8 cellular contexts compared by ENCODE assay signal in the genomic region with DNA sequence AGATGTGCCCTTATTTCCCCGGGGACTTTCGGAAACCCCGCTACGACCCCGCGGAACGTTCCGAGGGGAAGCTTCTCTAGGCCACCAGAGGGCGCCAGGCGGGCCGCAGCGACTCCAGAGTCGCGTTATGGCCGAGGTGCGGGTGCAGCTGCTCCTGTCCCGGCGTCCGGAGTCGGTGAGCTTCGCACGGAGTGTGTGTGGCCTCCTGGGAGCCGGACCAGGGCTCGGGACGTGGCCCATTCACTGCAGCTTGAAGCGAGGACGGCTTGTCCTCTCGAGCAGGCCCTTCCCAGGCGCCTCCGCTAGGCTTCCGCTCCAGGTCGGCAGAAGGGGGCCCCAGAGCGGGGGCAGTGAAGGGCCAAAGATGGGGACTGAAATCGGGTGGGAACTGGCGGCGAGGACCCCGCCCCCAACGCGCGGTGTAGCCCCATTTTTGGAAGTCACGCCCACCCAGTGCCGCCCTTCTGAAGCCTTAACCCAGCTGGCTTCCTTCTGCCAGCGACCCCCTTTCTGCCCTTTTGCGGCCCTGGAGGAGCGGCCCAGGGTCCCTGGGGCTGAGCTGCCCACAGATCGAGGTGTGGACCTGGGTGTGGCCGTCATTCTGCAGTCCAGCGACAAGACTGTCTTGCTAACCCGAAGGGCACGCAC. TPM values are rescaled to one million over a fixed set of nuclear protein-coding genes. Genes with fewer than 3 reads are reported as not detected.
DNase-seq lines count a peak whose midpoint lies in the region; ATAC-seq, FAIRE-seq and TF ChIP-seq lines count a peak whose summit lies in the region.

A gene with protein sequence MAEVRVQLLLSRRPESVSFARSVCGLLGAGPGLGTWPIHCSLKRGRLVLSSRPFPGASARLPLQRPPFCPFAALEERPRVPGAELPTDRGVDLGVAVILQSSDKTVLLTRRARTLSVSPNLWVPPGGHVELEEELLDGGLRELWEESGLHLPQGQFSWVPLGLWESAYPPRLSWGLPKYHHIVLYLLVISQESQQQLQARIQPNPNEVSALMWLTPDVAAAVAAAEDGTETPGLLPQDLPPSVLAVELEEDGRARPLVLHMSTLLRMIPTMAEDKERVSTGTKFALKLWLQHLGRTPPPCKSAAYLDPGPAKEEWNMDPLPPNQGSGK (plus strand): TSS at position 117 of the 648 bp plus-strand sequence. CDS start 11 bp downstream, at position 128.

- peaks cover 54% of the 10 kb centered on the region for H3K36me3 ChIP-seq in KOPT-K1 (ENCODE audit: insufficient read depth, low read length)
- H3K36me3 ChIP-seq in SJSA1: peaks cover 68% of the 10 kb centered on the region
- peaks cover 0 to 38% (median 15%) of the 10 kb centered on the region in 3 donors for H3K36me3 ChIP-seq in pancreas
- peaks cover 21 to 59% (median 47%) of the 10 kb centered on the region in 3 donors for H3K36me3 ChIP-seq in tibial artery

- H3K36me3 Mint-ChIP-seq in glutamatergic neuron (ENCODE audit: unreplicated experiment): peaks cover 1% of the 10 kb centered on the region

- 2% methylated on average over 49 to 50 of the region's 50 CpGs for WGBS in pancreas, 2 donors

- H3K4me3 ChIP-seq in SJSA1 (peak within 1 kb of the TSS; percentile 46), pancreas (peak within 1 kb of the TSS; percentile 31 to 72 (median 42)), tibial artery (peak within 1 kb of the TSS; percentile 54 to 70)

- TF ChIP-seq CTCF in glutamatergic neuron (IDR thresholded peaks at IDR 0.05; ENCODE audit: partially characterized antibody, unreplicated experiment) (peak; percentile 81), pancreas (IDR thresholded peaks at IDR 0.05) (peak; percentile 85 to 91 (median 87)), tibial artery (IDR thresholded peaks at IDR 0.05) (peak; percentile 90 to 95)

- H3K27me3 ChIP-seq in SJSA1 (replicated peaks) (no peaks in the 10 kb centered on the region), pancreas (no peaks in the 10 kb centered on the region), tibial artery (no peaks in the 10 kb centered on the region)

- peak; percentile 51 for DNase-seq in DMS79 treated with DMSO at 0.1 percent for 48 hours (lab: John Stamatoyannopoulos, UW)
- DNase-seq in SJSA1 (ENCODE audit: low read depth in 1 of 2, low spot score in 2 of 2): peak; percentile 84 to 86
- DNase-seq in activated naive CD4-positive, alpha-beta T cell treated with Interleukin-2 at 50 U/mL for 16 hours: peak; percentile 79
- DNase-seq in glutamatergic neuron: peak; percentile 93
- peak; percentile 63 to 92 (median 80) for DNase-seq in pancreas
- peak; percentile 67 to 86 for DNase-seq in tibial artery

- intact Hi-C loops in pancreas (cut with DNase I) (loop anchor here in 1 of 3 donors (5.0 kb wide), 1 partner anchor 167 kb away; no protein-coding TSS in a partner anchor), tibial artery (cut with DNase I; ENCODE audit: low total_unique reads) (loop anchor here (2.0 to 5.0 kb wide), 2 partner anchors 67 to 169 kb away; a partner anchor contains a TSS)

- H3K9me3 ChIP-seq in KOPT-K1 (ENCODE audit: insufficient read depth, low read length, poor library complexity, severe bottlenecking) (no peaks in the 10 kb centered on the region), SJSA1 (replicated peaks) (no peaks in the 10 kb centered on the region), pancreas (no peaks in the 10 kb centered on the region), tibial artery (no peaks in the 10 kb centered on the region)

- peak; percentile 48 for ATAC-seq in GM21576 (IDR thresholded peaks at IDR 0.05; ENCODE audit: unreplicated experiment)
- ATAC-seq in pancreas: peak; percentile 88 to 96 (median 92)

- H3K27ac ChIP-seq in KOPT-K1 (ENCODE audit: low read depth, low read length, poor library complexity, severe bottlenecking): peak within 1 kb of the TSS; percentile 60
- peak within 1 kb of the TSS; percentile 31 for H3K27ac ChIP-seq in SJSA1
- H3K27ac ChIP-seq in pancreas: peak within 1 kb of the TSS; percentile 7 to 55 (median 34)
- H3K27ac ChIP-seq in tibial artery: peak within 1 kb of the TSS; percentile 81 to 84

- peaks cover 29% of the 10 kb centered on the region for H3K4me1 ChIP-seq in SJSA1 (replicated peaks)
- peaks cover 0 to 6% (median 4%) of the 10 kb centered on the region in 3 donors for H3K4me1 ChIP-seq in pancreas
- H3K4me1 ChIP-seq in tibial artery: peaks cover 0 to 33% (median 28%) of the 10 kb centered on the region in 4 donors

- no peak for FAIRE-seq in pancreas (lab: Jason Lieb, UNC)

- H3K4me3 Mint-ChIP-seq in glutamatergic neuron (ENCODE audit: unreplicated experiment): no peak within 1 kb of the TSS

- no peaks in the 10 kb centered on the region for H3K9me3 Mint-ChIP-seq in glutamatergic neuron (ENCODE audit: unreplicated experiment)

- H3K4me1 Mint-ChIP-seq in glutamatergic neuron (ENCODE audit: low read depth, unreplicated experiment): no peaks in the 10 kb centered on the region

- peaks cover 6% of the 10 kb centered on the region for H3K27me3 Mint-ChIP-seq in glutamatergic neuron (ENCODE audit: unreplicated experiment)

- H3K27ac Mint-ChIP-seq in glutamatergic neuron (ENCODE audit: unreplicated experiment): peak within 1 kb of the TSS; percentile 35

RNA-seq across cellular contexts. Expression of the gene that starts here (rescaled TPM):
- total RNA-seq in SJSA1 (2014; rRNA removed; shearing (Covaris generic)): 4.2 and 7.0 TPM in 2 replicates
- total RNA-seq in glutamatergic neuron (ENCODE audit: unreplicated experiment): 2.4 TPM
- 1 to 10 TPM; 1.0 to 2.6 (median 1.7) TPM for total RNA-seq in pancreas
- 1 to 10 TPM; 2.6 to 3.6 TPM for polyA plus RNA-seq in pancreas

Comparison
In these comparisons a context has a peak if more than half of its experiments do, and no peak if none do; other contexts are left out.
1. Peak in every context shown above with its lines: DNase-seq, ATAC-seq, H3K4me3 ChIP-seq and H3K27ac ChIP-seq.
2. H3K27ac ChIP-seq: peak in every context shown above with its lines; median percentile 82 in tibial artery; 60 in KOPT-K1; 34 in pancreas; 31 in SJSA1.